Comparison of ENCODE assay signal across 10 cellular contexts in genomic region chr14:51780741-51781140, GRCh38.
DNase-seq lines count a peak whose midpoint lies in the region; ATAC-seq and TF ChIP-seq lines count a peak whose summit lies in the region.
"Had no signal": no experiment of that assay in that cellular context is flagged by ENCODE, and none has a peak within 500 bp of the region (broad histone marks: within the 10 kb centered on the region; RNA-seq: fewer than 3 reads in every experiment).

No MANE protein-coding gene starts in this region.

- H3K9me3 ChIP-seq in cardiac muscle cell (ENCODE audit: low read depth): no peaks in the 10 kb centered on the region
- H3K9me3 ChIP-seq in right cardiac atrium (ENCODE audit: control insufficient read depth, low read length): no peaks in the 10 kb centered on the region
- H3K9me3 ChIP-seq in testis: no peaks in the 10 kb centered on the region
- peaks cover 0 to 3% (median under 1%) of the 10 kb centered on the region in 4 donors for H3K9me3 ChIP-seq in sigmoid colon

- H3K36me3 ChIP-seq in cardiac muscle cell (no peaks in the 10 kb centered on the region), testis (ENCODE audit: low read depth, missing control alignments) (no peaks in the 10 kb centered on the region), sigmoid colon (no peaks in the 10 kb centered on the region)
- H3K36me3 ChIP-seq: transverse colon had no signal

- H3K27me3 ChIP-seq in cardiac muscle cell: no peaks in the 10 kb centered on the region
- no peaks in the 10 kb centered on the region for H3K27me3 ChIP-seq in right cardiac atrium (ENCODE audit: control insufficient read depth, insufficient read depth)
- H3K27me3 ChIP-seq in testis: no peaks in the 10 kb centered on the region
- H3K27me3 ChIP-seq in sigmoid colon: no peaks in the 10 kb centered on the region

- 62% methylated on average over 6 of the region's 6 CpGs for WGBS in right cardiac atrium
- 45 to 49% methylated on average over 6 of the region's 6 CpGs for WGBS in testis, 2 donors
- WGBS in sigmoid colon, 2 donors: 47 to 64% methylated on average over 6 of the region's 6 CpGs

- no peak for TF ChIP-seq EP300 in sigmoid colon (IDR thresholded peaks at IDR 0.05)

- intact Hi-C loops in right cardiac atrium (cut with DNase I): loop anchor here in 2 of 4 donors (10.0 kb wide), 2 partner anchors 204 to 506 kb away; partner anchors contain the start of gene RTRAF (in 2 of the 2)
- intact Hi-C loops in testis (cut with DNase I; ENCODE audit: low total_unique reads): no loop called here
- intact Hi-C loops in sigmoid colon (cut with DNase I): loop anchor here (2.0 to 5.0 kb wide), 3 partner anchors 128 to 498 kb away; partner anchors contain the start of gene FRMD6

- H3K27ac ChIP-seq in cardiac muscle cell (no peak overlapping the region), right cardiac atrium (ENCODE audit: low read length) (no peak overlapping the region), testis (no peak overlapping the region), sigmoid colon (no peak overlapping the region)
- H3K27ac ChIP-seq: transverse colon had no signal

- no peak for ATAC-seq in right cardiac atrium

- no peak for TF ChIP-seq POLR2A in testis (IDR thresholded peaks at IDR 0.05)
- no peak for TF ChIP-seq POLR2A in sigmoid colon (IDR thresholded peaks at IDR 0.05)

- H3K4me3 ChIP-seq in cardiac muscle cell: no peak overlapping the region
- no peak overlapping the region for H3K4me3 ChIP-seq in right cardiac atrium (ENCODE audit: low read length)
- no peak overlapping the region for H3K4me3 ChIP-seq in testis
- no peak overlapping the region for H3K4me3 ChIP-seq in sigmoid colon
- H3K4me3 ChIP-seq: transverse colon had no signal

- DNase-seq in cardiac muscle cell (ENCODE audit: low read depth in 1 of 2, low spot score in 1 of 2): peak; percentile 45 to 49
- DNase-seq in right cardiac atrium: no peak
- peak; percentile 19 for DNase-seq in RPMI7951 (ENCODE audit: low read depth)
- peak; percentile 41 for DNase-seq in fibroblast of peridontal ligament (ENCODE audit: extremely low read depth)
- peak; percentile 27 for DNase-seq in testis
- no peak for DNase-seq in D341Med (ENCODE audit: low spot score)
- DNase-seq in amniotic stem cell (lab: John Stamatoyannopoulos, UW): no peak
- no peak for DNase-seq in sigmoid colon
- DNase-seq: activated gamma-delta T cell had no signal

- H3K4me1 ChIP-seq in cardiac muscle cell (ENCODE audit: low read depth): no peaks in the 10 kb centered on the region
- no peaks in the 10 kb centered on the region for H3K4me1 ChIP-seq in right cardiac atrium (ENCODE audit: control insufficient read depth, insufficient read depth, low read length)
- no peaks in the 10 kb centered on the region for H3K4me1 ChIP-seq in testis
- peaks cover 0 to 24% (median 11%) of the 10 kb centered on the region in 4 donors for H3K4me1 ChIP-seq in sigmoid colon

- no peak for TF ChIP-seq CTCF in cardiac muscle cell (IDR thresholded peaks at IDR 0.05; ENCODE audit: low read depth, low read length)
- no peak for TF ChIP-seq CTCF in testis (IDR thresholded peaks at IDR 0.05)
- TF ChIP-seq CTCF in sigmoid colon (IDR thresholded peaks at IDR 0.05): no peak

Comparison
In these comparisons a context has a peak if more than half of its experiments do, and no peak if none do; other contexts are left out.
1. DNase-seq: peak in cardiac muscle cell (2 of 2), RPMI7951 (single experiment), fibroblast of peridontal ligament (single experiment) and testis (single experiment); none in right cardiac atrium (0 of 3), D341Med (single experiment), amniotic stem cell (single experiment) and sigmoid colon (single experiment).